ENCODE assay signal across 15 cellular contexts in genomic region chr2:141041281-141041680, GRCh38.
"Had no signal": no experiment of that assay in that cellular context is flagged by ENCODE, and none has a peak within 500 bp of the region (broad histone marks: within the 10 kb centered on the region; RNA-seq: fewer than 3 reads in every experiment).

No MANE protein-coding gene starts in this region.

- H3K36me3 ChIP-seq: ascending aorta, prostate gland, right lobe of liver, transverse colon, vagina had no signal

- H3K4me2 ChIP-seq: smooth muscle cell had no signal

- ATAC-seq: activated T-helper 17 cell treated with anti-CD3 and anti-CD28 coated beads, Interleukin-2, amount 50 U/mL, for 72 hours; right lobe of liver; stimulated activated naive CD8-positive, alpha-beta T cell treated with anti-CD3 and anti-CD28 coated beads, Interleukin-15, Interleukin-2, amounts not matched to agents 100 U/mL and 50 U/mL, for 24 hours had no signal

- H3K27ac ChIP-seq: ascending aorta, dorsolateral prefrontal cortex, prostate gland, right lobe of liver, transverse colon, vagina had no signal

- H3K27me3 ChIP-seq: ascending aorta, dorsolateral prefrontal cortex, right lobe of liver, transverse colon, vagina had no signal

- H3K4me3 ChIP-seq: ascending aorta, dorsolateral prefrontal cortex, prostate gland, right lobe of liver, smooth muscle cell, transverse colon, vagina had no signal

- H3K4me1 ChIP-seq: ascending aorta, prostate gland, right lobe of liver, transverse colon, vagina had no signal

- DNase-seq: activated CD4-positive, alpha-beta T cell treated with anti-CD3 and anti-CD28 coated beads, Interleukin-2, amount 50 U/mL, for 48 hours; activated naive CD4-positive, alpha-beta T cell treated with Interleukin-2 at 50 U/mL for 16 hours; dorsolateral prefrontal cortex; endodermal cell; erythroblast; hypothalamus; mesendoderm; right lobe of liver; stimulated activated naive CD8-positive, alpha-beta T cell treated with anti-CD3 and anti-CD28 coated beads, Interleukin-15, Interleukin-2, amounts not matched to agents 100 U/mL and 50 U/mL, for 24 hours; transverse colon had no signal

- H3K9me3 ChIP-seq: ascending aorta, prostate gland, right lobe of liver, transverse colon, vagina had no signal
